In the genomic region with DNA sequence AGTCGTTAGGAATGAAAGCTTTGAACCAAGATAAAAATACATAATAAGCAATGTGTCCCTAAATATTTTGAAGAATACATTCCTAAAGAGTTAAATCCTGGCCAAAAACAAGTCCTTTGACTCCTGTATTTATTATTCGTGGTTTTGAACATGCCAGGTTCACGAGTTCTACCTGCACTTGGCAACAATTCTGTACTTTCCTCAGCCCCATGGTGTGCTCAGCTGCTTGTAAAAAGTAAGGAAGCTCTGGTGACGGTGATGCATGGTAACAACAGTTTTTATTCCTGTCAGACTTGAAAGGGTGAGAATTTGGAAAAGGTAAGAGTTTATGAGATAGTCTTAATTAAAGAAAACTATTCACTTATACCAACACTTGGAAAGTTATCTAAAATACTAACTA, we compare ENCODE assay signal across 27 cellular contexts.
DNase-seq lines count a peak whose midpoint lies in the region; ATAC-seq and TF ChIP-seq lines count a peak whose summit lies in the region.
"Had no signal": no experiment of that assay in that cellular context is flagged by ENCODE, and none has a peak within 500 bp of the region (broad histone marks: within the 10 kb centered on the region; RNA-seq: fewer than 3 reads in every experiment).

No MANE protein-coding gene starts in this region.

- H3K9ac ChIP-seq in GM23248, result no peak overlapping the region
- H3K9ac ChIP-seq: BLaER1 treated with 17β-estradiol and CSF1 and Interleukin-3, amounts not matched to agents 10 nM and 100 nM had no signal

- peaks cover 13% of the 10 kb centered on the region for H3F3A ChIP-seq in GM23248 (ENCODE audit: insufficient read depth)

- H3K4me3 Mint-ChIP-seq in CD4-positive, CD25-positive, alpha-beta regulatory T cell, result peak overlapping the region in 1 of 4 donors; percentile 2
- H3K4me3 Mint-ChIP-seq in Calu3 (ENCODE audit: low read depth, unreplicated experiment), result no peak overlapping the region
- H3K4me3 Mint-ChIP-seq: CD8-positive, alpha-beta T cell had no signal

- H3K27ac ChIP-seq in CD4-positive, CD25-positive, alpha-beta regulatory T cell (ENCODE audit: insufficient read depth, low read length, poor library complexity, severe bottlenecking), result no peak overlapping the region
- H3K27ac ChIP-seq in GM23248 (no peak overlapping the region), VCaP (peak overlapping the region; percentile 85), right lobe of liver (peak overlapping the region in 2 of 3 donors; percentile 46 to 64)
- H3K27ac ChIP-seq: A549; BLaER1 treated with 17β-estradiol and CSF1 and Interleukin-3, amounts not matched to agents 10 nM and 100 nM; SJSA1 had no signal

- H3K36me3 Mint-ChIP-seq in CD4-positive, CD25-positive, alpha-beta regulatory T cell, result peaks cover 4% of the 10 kb centered on the region
- H3K36me3 Mint-ChIP-seq in Calu3 (ENCODE audit: insufficient read depth, unreplicated experiment), result no peaks in the 10 kb centered on the region

- H3K4me2 ChIP-seq in GM23248 (ENCODE audit: unreplicated experiment), result no peak overlapping the region
- H3K4me2 ChIP-seq: A549; BLaER1 treated with 17β-estradiol and CSF1 and Interleukin-3, amounts not matched to agents 10 nM and 100 nM had no signal

- no TSS peak for BruUV-seq in Calu3 (replicated peaks; lab: Mats Ljungman, UMichigan)

- no peaks in the 10 kb centered on the region for H3K27me3 ChIP-seq in CD4-positive, CD25-positive, alpha-beta regulatory T cell (ENCODE audit: control insufficient read depth, insufficient read depth, low read length)
- H3K27me3 ChIP-seq in GM23248 (replicated peaks; ENCODE audit: insufficient read depth) (no peaks in the 10 kb centered on the region), right lobe of liver (no peaks in the 10 kb centered on the region)
- H3K27me3 ChIP-seq: BLaER1 treated with 17β-estradiol and CSF1 and Interleukin-3, amounts not matched to agents 10 nM and 100 nM; SJSA1 had no signal

- no peak for TF ChIP-seq POLR2A in right lobe of liver (IDR thresholded peaks at IDR 0.05)

- no peak overlapping the region for H3K4me3 ChIP-seq in CD4-positive, CD25-positive, alpha-beta regulatory T cell (ENCODE audit: low read depth, low read length)
- H3K4me3 ChIP-seq in GM23248, result no peak overlapping the region
- no peak overlapping the region for H3K4me3 ChIP-seq in right lobe of liver
- H3K4me3 ChIP-seq: A549; BLaER1 treated with 17β-estradiol and CSF1 and Interleukin-3, amounts not matched to agents 10 nM and 100 nM; SJSA1 had no signal

- no peaks in the 10 kb centered on the region for H3K79me2 ChIP-seq in GM23248 (ENCODE audit: insufficient read depth)

- in situ Hi-C loops in GM23248 (cut with MboI), result no loop called here

- intact Hi-C loops in right lobe of liver (cut with DNase I) (no loop called here), Calu3 (cut with micrococcal nuclease; ENCODE audit: unreplicated experiment) (no loop called here)

- no peak for TF ChIP-seq CTCF in VCaP (conservative IDR thresholded peaks at IDR 0.05)
- no peak for TF ChIP-seq CTCF in right lobe of liver (IDR thresholded peaks at IDR 0.05)
- no peak for TF ChIP-seq CTCF in Calu3 (IDR thresholded peaks at IDR 0.05; ENCODE audit: unreplicated experiment)

- peaks cover 13 to 40% (median 26%) of the 10 kb centered on the region in 4 donors for H3K4me1 Mint-ChIP-seq in CD4-positive, CD25-positive, alpha-beta regulatory T cell
- H3K4me1 Mint-ChIP-seq in Calu3 (ENCODE audit: low read depth, unreplicated experiment), result no peaks in the 10 kb centered on the region

- 58 to 69% methylated on average over 4 of the region's 4 CpGs for WGBS in GM23248 (ENCODE audit: low coverage in 1 of 2, low lambda C conversion rate in 2 of 2, missing lambda C conversion rate in 2 of 2), 2 experiments
- WGBS in right lobe of liver (ENCODE audit: insufficient coverage, low coverage, low lambda C conversion rate, missing lambda C conversion rate), result 26% methylated on average over 4 of the region's 4 CpGs

- no peak for DNase-seq in CD4-positive, CD25-positive, alpha-beta regulatory T cell
- DNase-seq in GM23248, result no peak
- DNase-seq in right lobe of liver, result peak in 1 of 3 donors; percentile 56
- no peak for DNase-seq in occipital lobe (lab: John Stamatoyannopoulos, UW)
- DNase-seq in Calu3, result no peak
- DNase-seq: AML-193; Caco-2; CD8-positive, alpha-beta T cell; DMS 273 treated with DMSO at 0.1 percent for 48 hours; DMS79; EL; GDM1; KBM-7; NCI-H1048; NCI-H1417; NCI-H1694; NCI-H2029 treated with DMSO at 0.1 percent for 48 hours; NCI-H446 treated with DMSO at 0.1 percent for 48 hours; NCI-H526; NCI-H82; Right ventricle myocardium superior; RPMI8226 had no signal

- no peaks in the 10 kb centered on the region for H3K36me3 ChIP-seq in CD4-positive, CD25-positive, alpha-beta regulatory T cell (ENCODE audit: control insufficient read depth, insufficient read depth, low read length)
- H3K36me3 ChIP-seq in GM23248 (ENCODE audit: low read depth) (no peaks in the 10 kb centered on the region), right lobe of liver (no peaks in the 10 kb centered on the region)
- H3K36me3 ChIP-seq: BLaER1 treated with 17β-estradiol and CSF1 and Interleukin-3, amounts not matched to agents 10 nM and 100 nM; SJSA1 had no signal

- CTCF ChIA-PET in Calu3 (lab: Charles Lee), result no interaction called here

- H3K9me2 ChIP-seq in GM23248 (ENCODE audit: insufficient read depth), result no peaks in the 10 kb centered on the region

- 0 out of 2 replicates have a peak overlapping the region, but pooled peaks have one; percentile 4 for H2AFZ ChIP-seq in GM23248

- peaks cover 0 to 7% (median 0%) of the 10 kb centered on the region in 7 donors for H3K9me3 Mint-ChIP-seq in CD4-positive, CD25-positive, alpha-beta regulatory T cell
- peaks cover 2% of the 10 kb centered on the region for H3K9me3 Mint-ChIP-seq in Calu3 (ENCODE audit: low read depth, unreplicated experiment)

- peaks cover 22% of the 10 kb centered on the region for H3K4me1 ChIP-seq in CD4-positive, CD25-positive, alpha-beta regulatory T cell (ENCODE audit: control insufficient read depth, insufficient read depth, low read length, poor library complexity, severe bottlenecking)
- peaks cover 11% of the 10 kb centered on the region for H3K4me1 ChIP-seq in GM23248 (ENCODE audit: insufficient read depth)
- H3K4me1 ChIP-seq in right lobe of liver, result peaks cover 0 to 27% (median 10%) of the 10 kb centered on the region in 4 donors
- H3K4me1 ChIP-seq: BLaER1 treated with 17β-estradiol and CSF1 and Interleukin-3, amounts not matched to agents 10 nM and 100 nM; SJSA1 had no signal

- ATAC-seq in CD4-positive, CD25-positive, alpha-beta regulatory T cell (ENCODE audit: low read depth in 2 of 2), result no peak
- ATAC-seq in right lobe of liver (peak; percentile 62 to 85 (median 74)), GM19023 (IDR thresholded peaks at IDR 0.05; ENCODE audit: unreplicated experiment) (no peak)
- ATAC-seq: A549; CD8-positive, alpha-beta T cell had no signal

- H3K27me3 Mint-ChIP-seq in CD4-positive, CD25-positive, alpha-beta regulatory T cell, result no peaks in the 10 kb centered on the region
- no peaks in the 10 kb centered on the region for H3K27me3 Mint-ChIP-seq in Calu3 (ENCODE audit: unreplicated experiment)

- peak overlapping the region in 2 of 3 donors; percentile 12 to 64 for H3K27ac Mint-ChIP-seq in CD4-positive, CD25-positive, alpha-beta regulatory T cell
- no peak overlapping the region for H3K27ac Mint-ChIP-seq in Calu3 (ENCODE audit: unreplicated experiment)

- H4K20me1 ChIP-seq in GM23248 (ENCODE audit: insufficient read depth), result no peaks in the 10 kb centered on the region
- H4K20me1 ChIP-seq: BLaER1 treated with 17β-estradiol and CSF1 and Interleukin-3, amounts not matched to agents 10 nM and 100 nM had no signal

- H3K9me3 ChIP-seq in CD4-positive, CD25-positive, alpha-beta regulatory T cell (ENCODE audit: control insufficient read depth in 2 of 2, low read length in 2 of 2), result no peaks in the 10 kb centered on the region
- H3K9me3 ChIP-seq in GM23248 (ENCODE audit: low read depth), result no peaks in the 10 kb centered on the region
- H3K9me3 ChIP-seq in right lobe of liver, result no peaks in the 10 kb centered on the region
- H3K9me3 ChIP-seq: A549, Caco-2, SJSA1 had no signal

Comparison
In these comparisons a context has a peak if more than half of its experiments do, and no peak if none do; other contexts are left out.
1. ATAC-seq: peak in right lobe of liver (4 of 4); none in CD4-positive, CD25-positive, alpha-beta regulatory T cell (0 of 2) and GM19023 (single experiment).
2. H3K27ac ChIP-seq: peak in VCaP (single experiment) and right lobe of liver (2 of 3); none in CD4-positive, CD25-positive, alpha-beta regulatory T cell (single experiment) and GM23248 (single experiment).